Comparison of ENCODE assay signal across 12 cellular contexts in genomic region chr10:71421075-71421434, GRCh38. TPM values are rescaled to one million over a fixed set of nuclear protein-coding genes. Genes with fewer than 3 reads are reported as not detected.
DNase-seq lines count a peak whose midpoint lies in the region; ATAC-seq and TF ChIP-seq lines count a peak whose summit lies in the region.
"Had no signal": no experiment of that assay in that cellular context is flagged by ENCODE, and none has a peak within 500 bp of the region (broad histone marks: within the 10 kb centered on the region; RNA-seq: fewer than 3 reads in every experiment).

No MANE protein-coding gene starts in this region.

- H3K4me3 ChIP-seq in endodermal cell (ENCODE audit: low read length), result no peak overlapping the region
- H3K4me3 ChIP-seq: BLaER1 treated with 17β-estradiol and CSF1 and Interleukin-3, amounts not matched to agents 10 nM and 100 nM had no signal

- no peak overlapping the region for H3K4me3 Mint-ChIP-seq in endodermal cell
- H3K4me3 Mint-ChIP-seq: B cell; CD8-positive, alpha-beta T cell; H9 had no signal

- WGBS in endodermal cell (ENCODE audit: insufficient coverage in 1 of 2, insufficient read length in 1 of 2), 2 experiments, result 86 to 92% methylated on average over 1 to 4 of the region's 4 CpGs

- H3K9me3 ChIP-seq in endodermal cell (ENCODE audit: control insufficient read depth, low read length), result peaks cover 7% of the 10 kb centered on the region

- H3K27ac ChIP-seq in endodermal cell (ENCODE audit: low read depth, low read length), result no peak overlapping the region
- H3K27ac ChIP-seq: BLaER1 treated with 17β-estradiol and CSF1 and Interleukin-3, amounts not matched to agents 10 nM and 100 nM had no signal

- ATAC-seq in sciatic nerve (no peak), GM21423 (IDR thresholded peaks at IDR 0.05; ENCODE audit: unreplicated experiment) (no peak)
- ATAC-seq: CD8-positive, alpha-beta T cell had no signal

- intact Hi-C loops in sciatic nerve (cut with DNase I), result no loop called here

- H3K9ac ChIP-seq in endodermal cell (ENCODE audit: extremely low read depth, low read length, poor library complexity, severe bottlenecking), result no peak overlapping the region
- H3K9ac ChIP-seq: BLaER1 treated with 17β-estradiol and CSF1 and Interleukin-3, amounts not matched to agents 10 nM and 100 nM had no signal

- H3K27me3 Mint-ChIP-seq in endodermal cell (ENCODE audit: insufficient read depth), result peaks cover 5% of the 10 kb centered on the region

- H3K9me3 Mint-ChIP-seq in endodermal cell, result peaks cover 7% of the 10 kb centered on the region
- H3K9me3 Mint-ChIP-seq: CD8-positive, alpha-beta T cell; H9 had no signal

- no peaks in the 10 kb centered on the region for H3K4me1 ChIP-seq in endodermal cell (ENCODE audit: control insufficient read depth, insufficient read depth, low read length)

- no peaks in the 10 kb centered on the region for H3K36me3 Mint-ChIP-seq in endodermal cell (ENCODE audit: low read depth)
- H3K36me3 Mint-ChIP-seq: CD8-positive, alpha-beta T cell had no signal

- peak; percentile 1 for DNase-seq in D341Med (ENCODE audit: low spot score)
- peak; percentile 31 for DNase-seq in endodermal cell
- peak; percentile 71 for DNase-seq in mesenteric fat pad (ENCODE audit: low spot score)
- peak; percentile 42 for DNase-seq in sciatic nerve (ENCODE audit: low spot score)
- DNase-seq in stimulated activated CD4-positive, alpha-beta T cell treated with anti-CD3 and anti-CD28 coated beads, Interleukin-15, amount 100 ng/mL, for 24 hours, result no peak
- no peak for DNase-seq in amygdala (lab: John Stamatoyannopoulos, UW)
- DNase-seq: CD8-positive, alpha-beta T cell; COR-L47; H9 had no signal

- no peaks in the 10 kb centered on the region for H3K27me3 ChIP-seq in endodermal cell (ENCODE audit: control insufficient read depth, insufficient read depth, low read length, poor library complexity, severe bottlenecking)
- H3K27me3 ChIP-seq: BLaER1 treated with 17β-estradiol and CSF1 and Interleukin-3, amounts not matched to agents 10 nM and 100 nM had no signal

- H3K36me3 ChIP-seq in endodermal cell (ENCODE audit: control insufficient read depth, insufficient read depth, low read length), result no peaks in the 10 kb centered on the region

- no peak for TF ChIP-seq CTCF in endodermal cell (conservative IDR thresholded peaks at IDR 0.05)

- H3K4me1 Mint-ChIP-seq in endodermal cell, result no peaks in the 10 kb centered on the region
- H3K4me1 Mint-ChIP-seq: B cell had no signal

- H3K27ac Mint-ChIP-seq in endodermal cell, result no peak overlapping the region
- H3K27ac Mint-ChIP-seq: B cell; CD8-positive, alpha-beta T cell; H9 had no signal

RNA-seq across cellular contexts. Expression of gene CDH23, which starts 24.3 kb away (rescaled TPM):
- total RNA-seq in endodermal cell (1 to 10 TPM; 2.1 to 4.2 TPM), mesenteric fat pad (9.7 TPM), sciatic nerve (20.1 TPM)
- 9.2 TPM for polyA plus RNA-seq in endodermal cell (2013, experiment 1 of 2)
- 10.8 TPM for polyA plus RNA-seq in endodermal cell (2013, experiment 2 of 2)

Comparison
In these comparisons a context has a peak if more than half of its experiments do, and no peak if none do; other contexts are left out.
1. DNase-seq: peak in D341Med (single experiment), endodermal cell (single experiment), mesenteric fat pad (single experiment) and sciatic nerve (single experiment); none in stimulated activated CD4-positive, alpha-beta T cell treated with anti-CD3 and anti-CD28 coated beads, Interleukin-15, amount 100 ng/mL, for 24 hours (single experiment) and amygdala (0 of 56).